In the genomic region with DNA sequence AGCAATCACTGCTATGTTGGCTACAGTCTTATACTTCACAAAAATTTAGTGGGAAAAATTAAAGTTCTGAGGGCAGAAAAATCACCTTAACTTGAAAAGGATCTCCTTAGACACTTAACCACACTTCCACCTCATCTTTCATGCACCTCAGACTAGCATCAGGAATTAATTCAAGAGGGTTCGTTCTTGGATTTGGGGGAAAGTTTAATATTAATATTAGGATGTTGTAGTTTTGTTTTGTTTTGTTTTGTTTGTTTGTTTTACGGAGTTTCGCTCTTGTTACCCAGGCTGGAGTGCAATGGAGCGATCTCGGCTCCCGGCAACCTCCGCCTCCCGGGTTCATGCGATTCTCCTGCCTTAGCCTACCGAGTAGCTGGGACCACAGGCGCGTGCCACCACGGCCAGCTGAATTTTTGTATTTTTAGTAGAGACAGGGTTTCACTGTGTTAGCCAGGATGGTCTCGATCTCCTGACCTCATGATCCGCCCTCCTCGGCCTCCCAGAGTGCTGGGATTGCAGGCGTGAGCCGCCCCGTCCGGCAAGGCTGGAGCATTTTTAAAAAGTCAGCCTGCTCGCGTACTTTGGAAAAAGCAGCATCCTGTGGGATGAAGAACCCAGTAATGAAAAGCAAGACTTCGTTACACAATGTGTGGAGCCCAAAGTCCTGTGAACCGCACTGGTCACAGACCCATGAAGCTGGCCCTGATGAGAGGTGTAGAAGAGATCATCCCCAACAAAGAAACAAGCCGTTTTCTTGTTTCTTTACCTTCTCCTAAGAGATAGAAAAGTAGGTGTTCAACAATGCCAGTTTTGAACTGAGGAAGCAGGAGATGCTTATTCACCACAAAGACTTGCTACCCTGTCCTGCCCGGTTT, we compare ENCODE assay signal across 1 cellular context.
TF ChIP-seq lines count a peak whose summit lies in the region.

No MANE protein-coding gene starts in this region.

TF ChIP-seq in K562, 482 proteins besides CTCF, POLR2A, EP300 and RAD21 (continued from another document and continues in another):
- TF ChIP-seq ZNF197 (CRISPR knock-in tag; IDR thresholded peaks at IDR 0.05; ENCODE audit: low read depth) = no peak
- no peak for TF ChIP-seq RBM17 (IDR thresholded peaks at IDR 0.05; ENCODE audit: borderline replicate concordance, low read depth, low read length)
- no peak for TF ChIP-seq ZNF165 (CRISPR knock-in tag; IDR thresholded peaks at IDR 0.05; ENCODE audit: borderline replicate concordance)
- TF ChIP-seq TSC22D4 (tag; IDR thresholded peaks at IDR 0.05) = no peak
- no peak for TF ChIP-seq MEIS2 (IDR thresholded peaks at IDR 0.05; ENCODE audit: partially characterized antibody)
- no peak for TF ChIP-seq HDAC8 (tag; IDR thresholded peaks at IDR 0.05)
- TF ChIP-seq MEF2D (tag; conservative IDR thresholded peaks at IDR 0.05; ENCODE audit: low read depth) = no peak
- TF ChIP-seq ETV5 (CRISPR knock-in tag; IDR thresholded peaks at IDR 0.05; ENCODE audit: low read depth) = no peak
- TF ChIP-seq CC2D1A (IDR thresholded peaks at IDR 0.05) = no peak
- TF ChIP-seq ZNF184 (CRISPR knock-in tag; IDR thresholded peaks at IDR 0.05) = no peak
- no peak for TF ChIP-seq NUFIP1 (IDR thresholded peaks at IDR 0.05; ENCODE audit: partially characterized antibody)
- TF ChIP-seq, protein P1, sequence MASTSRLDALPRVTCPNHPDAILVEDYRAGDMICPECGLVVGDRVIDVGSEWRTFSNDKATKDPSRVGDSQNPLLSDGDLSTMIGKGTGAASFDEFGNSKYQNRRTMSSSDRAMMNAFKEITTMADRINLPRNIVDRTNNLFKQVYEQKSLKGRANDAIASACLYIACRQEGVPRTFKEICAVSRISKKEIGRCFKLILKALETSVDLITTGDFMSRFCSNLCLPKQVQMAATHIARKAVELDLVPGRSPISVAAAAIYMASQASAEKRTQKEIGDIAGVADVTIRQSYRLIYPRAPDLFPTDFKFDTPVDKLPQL (IDR thresholded peaks at IDR 0.05; ENCODE audit: extremely low read depth, insufficient read length) = peak; percentile 93
- no peak for TF ChIP-seq ETS2 (tag; IDR thresholded peaks at IDR 0.05; ENCODE audit: borderline replicate concordance, poor library complexity, severe bottlenecking)
- no peak for TF ChIP-seq GABPB1 (CRISPR knock-in tag; IDR thresholded peaks at IDR 0.05)
- peak; percentile 89 for TF ChIP-seq ZNF253 (CRISPR knock-in tag; conservative IDR thresholded peaks at IDR 0.05)
- TF ChIP-seq, protein P2, sequence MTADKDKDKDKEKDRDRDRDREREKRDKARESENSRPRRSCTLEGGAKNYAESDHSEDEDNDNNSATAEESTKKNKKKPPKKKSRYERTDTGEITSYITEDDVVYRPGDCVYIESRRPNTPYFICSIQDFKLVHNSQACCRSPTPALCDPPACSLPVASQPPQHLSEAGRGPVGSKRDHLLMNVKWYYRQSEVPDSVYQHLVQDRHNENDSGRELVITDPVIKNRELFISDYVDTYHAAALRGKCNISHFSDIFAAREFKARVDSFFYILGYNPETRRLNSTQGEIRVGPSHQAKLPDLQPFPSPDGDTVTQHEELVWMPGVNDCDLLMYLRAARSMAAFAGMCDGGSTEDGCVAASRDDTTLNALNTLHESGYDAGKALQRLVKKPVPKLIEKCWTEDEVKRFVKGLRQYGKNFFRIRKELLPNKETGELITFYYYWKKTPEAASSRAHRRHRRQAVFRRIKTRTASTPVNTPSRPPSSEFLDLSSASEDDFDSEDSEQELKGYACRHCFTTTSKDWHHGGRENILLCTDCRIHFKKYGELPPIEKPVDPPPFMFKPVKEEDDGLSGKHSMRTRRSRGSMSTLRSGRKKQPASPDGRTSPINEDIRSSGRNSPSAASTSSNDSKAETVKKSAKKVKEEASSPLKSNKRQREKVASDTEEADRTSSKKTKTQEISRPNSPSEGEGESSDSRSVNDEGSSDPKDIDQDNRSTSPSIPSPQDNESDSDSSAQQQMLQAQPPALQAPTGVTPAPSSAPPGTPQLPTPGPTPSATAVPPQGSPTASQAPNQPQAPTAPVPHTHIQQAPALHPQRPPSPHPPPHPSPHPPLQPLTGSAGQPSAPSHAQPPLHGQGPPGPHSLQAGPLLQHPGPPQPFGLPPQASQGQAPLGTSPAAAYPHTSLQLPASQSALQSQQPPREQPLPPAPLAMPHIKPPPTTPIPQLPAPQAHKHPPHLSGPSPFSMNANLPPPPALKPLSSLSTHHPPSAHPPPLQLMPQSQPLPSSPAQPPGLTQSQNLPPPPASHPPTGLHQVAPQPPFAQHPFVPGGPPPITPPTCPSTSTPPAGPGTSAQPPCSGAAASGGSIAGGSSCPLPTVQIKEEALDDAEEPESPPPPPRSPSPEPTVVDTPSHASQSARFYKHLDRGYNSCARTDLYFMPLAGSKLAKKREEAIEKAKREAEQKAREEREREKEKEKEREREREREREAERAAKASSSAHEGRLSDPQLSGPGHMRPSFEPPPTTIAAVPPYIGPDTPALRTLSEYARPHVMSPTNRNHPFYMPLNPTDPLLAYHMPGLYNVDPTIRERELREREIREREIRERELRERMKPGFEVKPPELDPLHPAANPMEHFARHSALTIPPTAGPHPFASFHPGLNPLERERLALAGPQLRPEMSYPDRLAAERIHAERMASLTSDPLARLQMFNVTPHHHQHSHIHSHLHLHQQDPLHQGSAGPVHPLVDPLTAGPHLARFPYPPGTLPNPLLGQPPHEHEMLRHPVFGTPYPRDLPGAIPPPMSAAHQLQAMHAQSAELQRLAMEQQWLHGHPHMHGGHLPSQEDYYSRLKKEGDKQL (CRISPR knock-in tag; IDR thresholded peaks at IDR 0.05; ENCODE audit: borderline replicate concordance) = no peak
- no peak for TF ChIP-seq ZNF224 (CRISPR knock-in tag; IDR thresholded peaks at IDR 0.05)
- TF ChIP-seq RCOR1 (IDR thresholded peaks at IDR 0.05; ENCODE audit: borderline replicate concordance in 1 of 2, low read depth in 2 of 2, low read length in 2 of 2) = no peak
- no peak for TF ChIP-seq TAF15 (IDR thresholded peaks at IDR 0.05; ENCODE audit: low read depth, low read length)
- no peak for TF ChIP-seq CBFB (CRISPR knock-in tag; IDR thresholded peaks at IDR 0.05)
- no peak for TF ChIP-seq FOXP1 (CRISPR knock-in tag; IDR thresholded peaks at IDR 0.05)
- TF ChIP-seq, protein P3, sequence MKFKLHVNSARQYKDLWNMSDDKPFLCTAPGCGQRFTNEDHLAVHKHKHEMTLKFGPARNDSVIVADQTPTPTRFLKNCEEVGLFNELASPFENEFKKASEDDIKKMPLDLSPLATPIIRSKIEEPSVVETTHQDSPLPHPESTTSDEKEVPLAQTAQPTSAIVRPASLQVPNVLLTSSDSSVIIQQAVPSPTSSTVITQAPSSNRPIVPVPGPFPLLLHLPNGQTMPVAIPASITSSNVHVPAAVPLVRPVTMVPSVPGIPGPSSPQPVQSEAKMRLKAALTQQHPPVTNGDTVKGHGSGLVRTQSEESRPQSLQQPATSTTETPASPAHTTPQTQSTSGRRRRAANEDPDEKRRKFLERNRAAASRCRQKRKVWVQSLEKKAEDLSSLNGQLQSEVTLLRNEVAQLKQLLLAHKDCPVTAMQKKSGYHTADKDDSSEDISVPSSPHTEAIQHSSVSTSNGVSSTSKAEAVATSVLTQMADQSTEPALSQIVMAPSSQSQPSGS (CRISPR knock-in tag; IDR thresholded peaks at IDR 0.05) = no peak
- no peak for TF ChIP-seq NFIX (CRISPR knock-in tag; IDR thresholded peaks at IDR 0.05; ENCODE audit: low read depth)
- TF ChIP-seq, protein P4, sequence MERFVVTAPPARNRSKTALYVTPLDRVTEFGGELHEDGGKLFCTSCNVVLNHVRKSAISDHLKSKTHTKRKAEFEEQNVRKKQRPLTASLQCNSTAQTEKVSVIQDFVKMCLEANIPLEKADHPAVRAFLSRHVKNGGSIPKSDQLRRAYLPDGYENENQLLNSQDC (CRISPR knock-in tag; IDR thresholded peaks at IDR 0.05) = peak; percentile 85
- TF ChIP-seq DIDO1 (tag; IDR thresholded peaks at IDR 0.05; ENCODE audit: low read depth) = no peak
- peak; percentile 76 for TF ChIP-seq POLR2B (IDR thresholded peaks at IDR 0.05; ENCODE audit: low read depth, partially characterized antibody)
- no peak for TF ChIP-seq FOS (IDR thresholded peaks at IDR 0.05; ENCODE audit: extremely low read depth, insufficient read length)
- TF ChIP-seq TRIM28 (IDR thresholded peaks at IDR 0.05) = no peak
- TF ChIP-seq ETV1 (tag; conservative IDR thresholded peaks at IDR 0.05; ENCODE audit: low read depth) = no peak
- no peak for TF ChIP-seq CTBP1 (IDR thresholded peaks at IDR 0.05; ENCODE audit: borderline replicate concordance)
- TF ChIP-seq SMARCC2 (IDR thresholded peaks at IDR 0.05; ENCODE audit: low read depth) = no peak
- TF ChIP-seq CCAR2 (IDR thresholded peaks at IDR 0.05; ENCODE audit: low read depth, low read length) = no peak
- TF ChIP-seq, protein P5, sequence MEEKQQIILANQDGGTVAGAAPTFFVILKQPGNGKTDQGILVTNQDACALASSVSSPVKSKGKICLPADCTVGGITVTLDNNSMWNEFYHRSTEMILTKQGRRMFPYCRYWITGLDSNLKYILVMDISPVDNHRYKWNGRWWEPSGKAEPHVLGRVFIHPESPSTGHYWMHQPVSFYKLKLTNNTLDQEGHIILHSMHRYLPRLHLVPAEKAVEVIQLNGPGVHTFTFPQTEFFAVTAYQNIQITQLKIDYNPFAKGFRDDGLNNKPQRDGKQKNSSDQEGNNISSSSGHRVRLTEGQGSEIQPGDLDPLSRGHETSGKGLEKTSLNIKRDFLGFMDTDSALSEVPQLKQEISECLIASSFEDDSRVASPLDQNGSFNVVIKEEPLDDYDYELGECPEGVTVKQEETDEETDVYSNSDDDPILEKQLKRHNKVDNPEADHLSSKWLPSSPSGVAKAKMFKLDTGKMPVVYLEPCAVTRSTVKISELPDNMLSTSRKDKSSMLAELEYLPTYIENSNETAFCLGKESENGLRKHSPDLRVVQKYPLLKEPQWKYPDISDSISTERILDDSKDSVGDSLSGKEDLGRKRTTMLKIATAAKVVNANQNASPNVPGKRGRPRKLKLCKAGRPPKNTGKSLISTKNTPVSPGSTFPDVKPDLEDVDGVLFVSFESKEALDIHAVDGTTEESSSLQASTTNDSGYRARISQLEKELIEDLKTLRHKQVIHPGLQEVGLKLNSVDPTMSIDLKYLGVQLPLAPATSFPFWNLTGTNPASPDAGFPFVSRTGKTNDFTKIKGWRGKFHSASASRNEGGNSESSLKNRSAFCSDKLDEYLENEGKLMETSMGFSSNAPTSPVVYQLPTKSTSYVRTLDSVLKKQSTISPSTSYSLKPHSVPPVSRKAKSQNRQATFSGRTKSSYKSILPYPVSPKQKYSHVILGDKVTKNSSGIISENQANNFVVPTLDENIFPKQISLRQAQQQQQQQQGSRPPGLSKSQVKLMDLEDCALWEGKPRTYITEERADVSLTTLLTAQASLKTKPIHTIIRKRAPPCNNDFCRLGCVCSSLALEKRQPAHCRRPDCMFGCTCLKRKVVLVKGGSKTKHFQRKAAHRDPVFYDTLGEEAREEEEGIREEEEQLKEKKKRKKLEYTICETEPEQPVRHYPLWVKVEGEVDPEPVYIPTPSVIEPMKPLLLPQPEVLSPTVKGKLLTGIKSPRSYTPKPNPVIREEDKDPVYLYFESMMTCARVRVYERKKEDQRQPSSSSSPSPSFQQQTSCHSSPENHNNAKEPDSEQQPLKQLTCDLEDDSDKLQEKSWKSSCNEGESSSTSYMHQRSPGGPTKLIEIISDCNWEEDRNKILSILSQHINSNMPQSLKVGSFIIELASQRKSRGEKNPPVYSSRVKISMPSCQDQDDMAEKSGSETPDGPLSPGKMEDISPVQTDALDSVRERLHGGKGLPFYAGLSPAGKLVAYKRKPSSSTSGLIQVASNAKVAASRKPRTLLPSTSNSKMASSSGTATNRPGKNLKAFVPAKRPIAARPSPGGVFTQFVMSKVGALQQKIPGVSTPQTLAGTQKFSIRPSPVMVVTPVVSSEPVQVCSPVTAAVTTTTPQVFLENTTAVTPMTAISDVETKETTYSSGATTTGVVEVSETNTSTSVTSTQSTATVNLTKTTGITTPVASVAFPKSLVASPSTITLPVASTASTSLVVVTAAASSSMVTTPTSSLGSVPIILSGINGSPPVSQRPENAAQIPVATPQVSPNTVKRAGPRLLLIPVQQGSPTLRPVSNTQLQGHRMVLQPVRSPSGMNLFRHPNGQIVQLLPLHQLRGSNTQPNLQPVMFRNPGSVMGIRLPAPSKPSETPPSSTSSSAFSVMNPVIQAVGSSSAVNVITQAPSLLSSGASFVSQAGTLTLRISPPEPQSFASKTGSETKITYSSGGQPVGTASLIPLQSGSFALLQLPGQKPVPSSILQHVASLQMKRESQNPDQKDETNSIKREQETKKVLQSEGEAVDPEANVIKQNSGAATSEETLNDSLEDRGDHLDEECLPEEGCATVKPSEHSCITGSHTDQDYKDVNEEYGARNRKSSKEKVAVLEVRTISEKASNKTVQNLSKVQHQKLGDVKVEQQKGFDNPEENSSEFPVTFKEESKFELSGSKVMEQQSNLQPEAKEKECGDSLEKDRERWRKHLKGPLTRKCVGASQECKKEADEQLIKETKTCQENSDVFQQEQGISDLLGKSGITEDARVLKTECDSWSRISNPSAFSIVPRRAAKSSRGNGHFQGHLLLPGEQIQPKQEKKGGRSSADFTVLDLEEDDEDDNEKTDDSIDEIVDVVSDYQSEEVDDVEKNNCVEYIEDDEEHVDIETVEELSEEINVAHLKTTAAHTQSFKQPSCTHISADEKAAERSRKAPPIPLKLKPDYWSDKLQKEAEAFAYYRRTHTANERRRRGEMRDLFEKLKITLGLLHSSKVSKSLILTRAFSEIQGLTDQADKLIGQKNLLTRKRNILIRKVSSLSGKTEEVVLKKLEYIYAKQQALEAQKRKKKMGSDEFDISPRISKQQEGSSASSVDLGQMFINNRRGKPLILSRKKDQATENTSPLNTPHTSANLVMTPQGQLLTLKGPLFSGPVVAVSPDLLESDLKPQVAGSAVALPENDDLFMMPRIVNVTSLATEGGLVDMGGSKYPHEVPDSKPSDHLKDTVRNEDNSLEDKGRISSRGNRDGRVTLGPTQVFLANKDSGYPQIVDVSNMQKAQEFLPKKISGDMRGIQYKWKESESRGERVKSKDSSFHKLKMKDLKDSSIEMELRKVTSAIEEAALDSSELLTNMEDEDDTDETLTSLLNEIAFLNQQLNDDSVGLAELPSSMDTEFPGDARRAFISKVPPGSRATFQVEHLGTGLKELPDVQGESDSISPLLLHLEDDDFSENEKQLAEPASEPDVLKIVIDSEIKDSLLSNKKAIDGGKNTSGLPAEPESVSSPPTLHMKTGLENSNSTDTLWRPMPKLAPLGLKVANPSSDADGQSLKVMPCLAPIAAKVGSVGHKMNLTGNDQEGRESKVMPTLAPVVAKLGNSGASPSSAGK (IDR thresholded peaks at IDR 0.05) = no peak
- TF ChIP-seq, protein P6, sequence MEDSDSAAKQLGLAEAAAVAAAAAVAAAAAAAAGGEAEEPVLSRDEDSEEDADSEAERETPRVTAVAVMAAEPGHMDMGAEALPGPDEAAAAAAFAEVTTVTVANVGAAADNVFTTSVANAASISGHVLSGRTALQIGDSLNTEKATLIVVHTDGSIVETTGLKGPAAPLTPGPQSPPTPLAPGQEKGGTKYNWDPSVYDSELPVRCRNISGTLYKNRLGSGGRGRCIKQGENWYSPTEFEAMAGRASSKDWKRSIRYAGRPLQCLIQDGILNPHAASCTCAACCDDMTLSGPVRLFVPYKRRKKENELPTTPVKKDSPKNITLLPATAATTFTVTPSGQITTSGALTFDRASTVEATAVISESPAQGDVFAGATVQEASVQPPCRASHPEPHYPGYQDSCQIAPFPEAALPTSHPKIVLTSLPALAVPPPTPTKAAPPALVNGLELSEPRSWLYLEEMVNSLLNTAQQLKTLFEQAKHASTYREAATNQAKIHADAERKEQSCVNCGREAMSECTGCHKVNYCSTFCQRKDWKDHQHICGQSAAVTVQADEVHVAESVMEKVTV (CRISPR knock-in tag; IDR thresholded peaks at IDR 0.05) = no peak
- TF ChIP-seq, protein P7, sequence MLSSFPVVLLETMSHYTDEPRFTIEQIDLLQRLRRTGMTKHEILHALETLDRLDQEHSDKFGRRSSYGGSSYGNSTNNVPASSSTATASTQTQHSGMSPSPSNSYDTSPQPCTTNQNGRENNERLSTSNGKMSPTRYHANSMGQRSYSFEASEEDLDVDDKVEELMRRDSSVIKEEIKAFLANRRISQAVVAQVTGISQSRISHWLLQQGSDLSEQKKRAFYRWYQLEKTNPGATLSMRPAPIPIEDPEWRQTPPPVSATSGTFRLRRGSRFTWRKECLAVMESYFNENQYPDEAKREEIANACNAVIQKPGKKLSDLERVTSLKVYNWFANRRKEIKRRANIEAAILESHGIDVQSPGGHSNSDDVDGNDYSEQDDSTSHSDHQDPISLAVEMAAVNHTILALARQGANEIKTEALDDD (IDR thresholded peaks at IDR 0.05) = no peak
